In the genomic region with DNA sequence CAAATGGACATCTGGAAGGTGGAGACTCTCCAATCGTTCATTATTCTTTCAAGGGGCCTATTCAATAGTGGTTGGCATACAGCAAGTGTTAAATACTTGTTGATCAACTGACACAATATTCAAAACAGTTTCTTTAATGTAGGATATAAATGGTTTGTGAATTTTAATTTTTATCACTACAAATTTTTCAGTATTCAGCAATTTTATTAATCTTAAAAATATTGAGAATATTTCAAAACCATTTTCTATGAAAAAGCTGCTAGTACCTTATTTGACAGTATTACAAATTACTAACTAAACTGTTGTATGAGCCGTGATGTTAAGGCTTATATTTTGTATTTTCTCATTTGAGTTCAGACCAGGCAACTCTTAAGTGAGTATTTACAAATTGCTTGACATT, we compare ENCODE assay signal across 15 cellular contexts. TPM values are rescaled to one million over a fixed set of nuclear protein-coding genes. Genes with fewer than 3 reads are reported as not detected.
DNase-seq lines count a peak whose midpoint lies in the region; ATAC-seq, FAIRE-seq and TF ChIP-seq lines count a peak whose summit lies in the region.
"Had no signal": no experiment of that assay in that cellular context is flagged by ENCODE, and none has a peak within 500 bp of the region (broad histone marks: within the 10 kb centered on the region; RNA-seq: fewer than 3 reads in every experiment).

No MANE protein-coding gene starts in this region.

- H3K27ac ChIP-seq in dorsolateral prefrontal cortex (peak overlapping the region in 40 of 59 donors; percentile 3 to 91 (median 77)), pancreas (peak overlapping the region in 2 of 4 donors; percentile 10 to 41)
- H3K27ac ChIP-seq in CD4-positive, alpha-beta T cell (ENCODE audit: low read depth, low read length): no peak overlapping the region

- DNase-seq in dorsolateral prefrontal cortex (no peak), frontal cortex (ENCODE audit: low spot score in 2 of 2) (no peak), pancreas (no peak), H7 (no peak), amygdala (lab: John Stamatoyannopoulos, UW) (no peak)
- no peak for DNase-seq in CD4-positive, alpha-beta T cell
- DNase-seq: ACHN; BE2C; C1 segment of cervical spinal cord; Caco-2; CD4-positive, CD25-positive, alpha-beta regulatory T cell had no signal

- intact Hi-C loops in dorsolateral prefrontal cortex (cut with DNase I): no loop called here
- intact Hi-C loops in pancreas (cut with DNase I): no loop called here
- intact Hi-C loops in CD4-positive, alpha-beta T cell (cut with DNase I, micrococcal nuclease): no loop called here

- ATAC-seq in pancreas: peak in 1 of 4 donors; percentile 8
- no peak for ATAC-seq in CD4-positive, alpha-beta T cell (ENCODE audit: poor library complexity)

- H3K27ac Mint-ChIP-seq in CD4-positive, alpha-beta T cell: no peak overlapping the region
- H3K27ac Mint-ChIP-seq: CD4-positive, CD25-positive, alpha-beta regulatory T cell had no signal

- TF ChIP-seq CTCF in dorsolateral prefrontal cortex (IDR thresholded peaks at IDR 0.05 in 54 of 56, conservative IDR thresholded peaks at IDR 0.05 in 2 of 56; ENCODE audit: low read depth in 1 of 56, partially characterized antibody in 56 of 56) (no peak), pancreas (IDR thresholded peaks at IDR 0.05) (no peak)
- TF ChIP-seq CTCF in CD4-positive, alpha-beta T cell (IDR thresholded peaks at IDR 0.05): no peak

- H3K36me3 Mint-ChIP-seq in CD4-positive, alpha-beta T cell (ENCODE audit: low read depth): peaks cover 60% of the 10 kb centered on the region

- POLR2A ChIA-PET in CD4-positive, alpha-beta T cell (lab: Charles Lee): no interaction called here

- no peaks in the 10 kb centered on the region for H3K36me3 ChIP-seq in pancreas
- no peaks in the 10 kb centered on the region for H3K36me3 ChIP-seq in H7 (replicated peaks; ENCODE audit: control insufficient read depth, insufficient read depth, low read length)

- H3K9me3 Mint-ChIP-seq in CD4-positive, alpha-beta T cell: no peaks in the 10 kb centered on the region
- H3K9me3 Mint-ChIP-seq: CD4-positive, CD25-positive, alpha-beta regulatory T cell had no signal

- no peak overlapping the region for H3K4me3 ChIP-seq in dorsolateral prefrontal cortex
- H3K4me3 ChIP-seq in pancreas: no peak overlapping the region
- no peak overlapping the region for H3K4me3 ChIP-seq in H7 (ENCODE audit: insufficient read depth, low read depth, low read length)
- H3K4me3 ChIP-seq: HAP-1 had no signal

- peak; percentile 49 for FAIRE-seq in frontal cortex (lab: Jason Lieb, UNC)
- FAIRE-seq in pancreas (lab: Jason Lieb, UNC): peak; percentile 13
- FAIRE-seq: G401.6, GM12891, H1 had no signal

- H3K4me1 Mint-ChIP-seq in CD4-positive, alpha-beta T cell (ENCODE audit: low read depth): peaks cover 49% of the 10 kb centered on the region

- H3K27me3 ChIP-seq in dorsolateral prefrontal cortex (no peaks in the 10 kb centered on the region), pancreas (no peaks in the 10 kb centered on the region), H7 (ENCODE audit: control insufficient read depth, insufficient read depth, low read length) (no peaks in the 10 kb centered on the region)
- no peaks in the 10 kb centered on the region for H3K27me3 ChIP-seq in CD4-positive, alpha-beta T cell (ENCODE audit: control insufficient read depth, insufficient read depth, low read length)
- H3K27me3 ChIP-seq: BE2C had no signal

- no peak overlapping the region for H3K4me3 Mint-ChIP-seq in CD4-positive, alpha-beta T cell
- H3K4me3 Mint-ChIP-seq: CD4-positive, CD25-positive, alpha-beta regulatory T cell had no signal

- WGBS in pancreas, 2 donors: 35 to 38% methylated on average over 2 of the region's 2 CpGs

- H3K4me1 ChIP-seq in pancreas: peaks cover 40 to 52% (median 41%) of the 10 kb centered on the region in 3 donors
- H3K4me1 ChIP-seq: HAP-1 had no signal

- no peaks in the 10 kb centered on the region for H3K27me3 Mint-ChIP-seq in CD4-positive, alpha-beta T cell
- H3K27me3 Mint-ChIP-seq: CD4-positive, CD25-positive, alpha-beta regulatory T cell had no signal

- CTCF ChIA-PET in CD4-positive, alpha-beta T cell (lab: Charles Lee): no interaction called here

- no peaks in the 10 kb centered on the region for H3K9me3 ChIP-seq in pancreas
- no peaks in the 10 kb centered on the region for H3K9me3 ChIP-seq in CD4-positive, alpha-beta T cell (ENCODE audit: control insufficient read depth, low read length)
- H3K9me3 ChIP-seq: Caco-2, HAP-1 had no signal

RNA-seq across cellular contexts. Expression of gene NCOA7, which starts 32.4 kb away (rescaled TPM):
- total RNA-seq in dorsolateral prefrontal cortex (100 to 1,000 TPM in 118 of 120 experiments, 10 to 100 TPM in 2; 63.5 to 252 (median 193) TPM), frontal cortex (27.3 TPM), pancreas (10 to 100 TPM; 12.0 to 66.7 (median 15.5) TPM)
- 10 to 100 TPM in 1 of 2 donors, 1 to 10 TPM in 1; 7.4 to 10.4 TPM for polyA plus RNA-seq in pancreas
- 3.0 and 4.1 TPM in 2 replicates for total RNA-seq in H7 (2014; rRNA removed; shearing (Covaris generic))
- total RNA-seq in CD4-positive, alpha-beta T cell: 10 to 100 TPM; 34.6 to 35.7 TPM
